In genomic region chr20:48682529-48683385, GRCh38 we compare ENCODE assay signal across 8 cellular contexts.
A peak's percentile ranks its signal among the peaks of the same experiment; 100 is the strongest.
DNase-seq lines count a peak whose midpoint lies in the region; ATAC-seq and TF ChIP-seq lines count a peak whose summit lies in the region.

No MANE protein-coding gene starts in this region.

- no peak for ATAC-seq in HG03095 (IDR thresholded peaks at IDR 0.05; ENCODE audit: unreplicated experiment)
- no peak for ATAC-seq in HG03159 (IDR thresholded peaks at IDR 0.05; ENCODE audit: unreplicated experiment)

- H3K4me1 ChIP-seq in vagina, result peaks cover 44% of the 10 kb centered on the region

- H3K9me3 ChIP-seq in vagina, result no peaks in the 10 kb centered on the region

- H3K36me3 ChIP-seq in vagina, result no peaks in the 10 kb centered on the region

- peak overlapping the region; percentile 2 for H3K27ac ChIP-seq in vagina

- TF ChIP-seq CTCF in vagina (IDR thresholded peaks at IDR 0.05), result no peak

- no peaks in the 10 kb centered on the region for H3K27me3 ChIP-seq in vagina

- no peak for TF ChIP-seq POLR2A in vagina (IDR thresholded peaks at IDR 0.05)

- intact Hi-C loops in vagina (cut with DNase I), result no loop called here

- DNase-seq in HS-5 (ENCODE audit: low read depth) (peak; percentile 100), OCI-M1 (lab: John Stamatoyannopoulos, UW) (peak; percentile 68), epidermal melanocyte (ENCODE audit: insufficient read length, low spot score) (peak; percentile 89), midbrain (lab: John Stamatoyannopoulos, UW) (peak; percentile 67), vagina (ENCODE audit: extremely low spot score in 2 of 2) (no peak), cerebellar cortex (ENCODE audit: low spot score) (no peak)

- no peak overlapping the region for H3K4me3 ChIP-seq in vagina

Comparison
In these comparisons a context has a peak if more than half of its experiments do, and no peak if none do; other contexts are left out.
1. DNase-seq: peak in HS-5 (single experiment), OCI-M1 (single experiment), epidermal melanocyte (single experiment) and midbrain (single experiment); none in vagina (0 of 2) and cerebellar cortex (single experiment).